Comparison of ENCODE assay signal across 20 cellular contexts in the genomic region with DNA sequence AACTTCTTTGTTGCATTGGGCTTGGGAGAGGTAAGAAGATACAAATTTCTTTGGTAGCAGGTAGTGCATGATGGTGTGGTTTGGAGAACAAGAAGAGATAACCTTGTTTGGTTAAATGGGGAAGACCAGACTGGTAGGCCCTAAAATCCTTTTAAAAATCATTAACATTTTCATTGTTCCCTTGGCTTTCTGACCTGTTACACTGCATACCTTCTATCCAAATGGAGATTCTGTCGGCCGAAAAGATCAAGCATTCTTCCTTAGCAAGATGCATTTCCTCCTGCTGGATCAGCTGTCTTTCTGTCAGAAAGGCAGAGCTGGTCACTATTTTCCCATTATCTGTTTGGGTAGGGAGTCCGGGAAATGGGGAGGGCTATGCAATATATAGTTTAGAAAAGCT. TPM values are rescaled to one million over a fixed set of nuclear protein-coding genes. Genes with fewer than 3 reads are reported as not detected.
A peak's percentile ranks its signal among the peaks of the same experiment; 100 is the strongest.
DNase-seq lines count a peak whose midpoint lies in the region; ATAC-seq and TF ChIP-seq lines count a peak whose summit lies in the region.
"Had no signal": no experiment of that assay in that cellular context is flagged by ENCODE, and none has a peak within 500 bp of the region (broad histone marks: within the 10 kb centered on the region; RNA-seq: fewer than 3 reads in every experiment).

No MANE protein-coding gene starts in this region.

- ATAC-seq in stimulated activated naive CD8-positive, alpha-beta T cell treated with anti-CD3 and anti-CD28 coated beads, Interleukin-15, Interleukin-2, amounts not matched to agents 100 U/mL and 50 U/mL, for 24 hours = no peak
- ATAC-seq: esophagus mucosa, right lobe of liver had no signal

- H3K36me3 ChIP-seq in iPS-18a (ENCODE audit: control insufficient read depth, low read depth, low read length) = no peaks in the 10 kb centered on the region
- H3K36me3 ChIP-seq: neutrophil, right lobe of liver, uterus had no signal

- H3K27me3 ChIP-seq in iPS-18a (ENCODE audit: control insufficient read depth, insufficient read depth, low read length) (no peaks in the 10 kb centered on the region), dorsolateral prefrontal cortex (no peaks in the 10 kb centered on the region)
- H3K27me3 ChIP-seq: neutrophil, right lobe of liver, uterus had no signal

- no peak for DNase-seq in stimulated activated naive CD8-positive, alpha-beta T cell treated with anti-CD3 and anti-CD28 coated beads, Interleukin-15, Interleukin-2, amounts not matched to agents 100 U/mL and 50 U/mL, for 24 hours
- DNase-seq in activated naive CD8-positive, alpha-beta T cell treated with anti-CD3 and anti-CD28 coated beads for 36 hours = no peak
- no peak for DNase-seq in dorsolateral prefrontal cortex
- DNase-seq in A172 (ENCODE audit: low spot score) = no peak
- DNase-seq in activated CD4-positive, alpha-beta T cell treated with anti-CD3 and anti-CD28 coated beads for 48 hours = no peak
- DNase-seq in NCI-H526 (lab: John Stamatoyannopoulos, UW) = no peak
- DNase-seq: activated B cell treated with CpG ODN at 0.5 μM for 24 hours; activated naive CD4-positive, alpha-beta T cell treated with anti-CD3 and anti-CD28 coated beads, Interleukin-2, amount 10 ng/mL, durations not matched to agents 7 days and 5 days; dermis blood vessel endothelial cell; glutamatergic neuron; NCI-H2081; NCI-H524; right lobe of liver; SIG-M5; stimulated activated CD4-positive, alpha-beta T cell treated with anti-CD3 and anti-CD28 coated beads, Interleukin-2, amount 100 ng/mL, for 24 hours; uterus had no signal

- peaks cover 41% of the 10 kb centered on the region for H3K4me1 ChIP-seq in iPS-18a (ENCODE audit: control insufficient read depth, low read depth, low read length)
- H3K4me1 ChIP-seq: right lobe of liver, uterus had no signal

- peak overlapping the region; percentile 72 for H3K27ac ChIP-seq in iPS-18a (ENCODE audit: low read length)
- no peak overlapping the region for H3K27ac ChIP-seq in dorsolateral prefrontal cortex
- H3K27ac ChIP-seq: neutrophil, right lobe of liver, uterus had no signal

- no peaks in the 10 kb centered on the region for H3K9me3 ChIP-seq in iPS-18a (ENCODE audit: control insufficient read depth, low read depth, low read length)
- H3K9me3 ChIP-seq: right lobe of liver, uterus had no signal

- H3K27me3 Mint-ChIP-seq in stimulated activated naive CD8-positive, alpha-beta T cell treated with anti-CD3 and anti-CD28 coated beads, Interleukin-15, Interleukin-2, amounts not matched to agents 100 ng/mL and 50 ng/mL, for 24 hours = no peaks in the 10 kb centered on the region
- H3K27me3 Mint-ChIP-seq in activated naive CD8-positive, alpha-beta T cell treated with anti-CD3 and anti-CD28 coated beads for 36 hours = no peaks in the 10 kb centered on the region
- H3K27me3 Mint-ChIP-seq: activated B cell treated with CpG ODN at 0.5 μM for 24 hours; activated naive CD4-positive, alpha-beta T cell treated with anti-CD3 and anti-CD28 coated beads, Interleukin-2, amount 10 ng/mL, durations not matched to agents 7 days and 5 days had no signal

- peak overlapping the region; percentile 24 for H3K9ac ChIP-seq in iPS-18a (ENCODE audit: low read length)

- no peak for TF ChIP-seq CTCF in dorsolateral prefrontal cortex (IDR thresholded peaks at IDR 0.05 in 54 of 56, conservative IDR thresholded peaks at IDR 0.05 in 2 of 56; ENCODE audit: low read depth in 1 of 56, partially characterized antibody in 56 of 56)

- peak overlapping the region; percentile 70 for H3K4me3 Mint-ChIP-seq in stimulated activated naive CD8-positive, alpha-beta T cell treated with anti-CD3 and anti-CD28 coated beads, Interleukin-15, Interleukin-2, amounts not matched to agents 100 ng/mL and 50 ng/mL, for 24 hours
- H3K4me3 Mint-ChIP-seq in activated naive CD8-positive, alpha-beta T cell treated with anti-CD3 and anti-CD28 coated beads for 36 hours = no peak overlapping the region
- H3K4me3 Mint-ChIP-seq: activated B cell treated with CpG ODN at 0.5 μM for 24 hours; activated naive CD4-positive, alpha-beta T cell treated with anti-CD3 and anti-CD28 coated beads, Interleukin-2, amount 10 ng/mL, durations not matched to agents 7 days and 5 days had no signal

- intact Hi-C loops in dorsolateral prefrontal cortex (cut with DNase I) = no loop called here

- H3K4me3 ChIP-seq in iPS-18a (ENCODE audit: low read length) (peak overlapping the region; percentile 36), dorsolateral prefrontal cortex (no peak overlapping the region)
- H3K4me3 ChIP-seq: right lobe of liver, uterus had no signal

- H3K4me1 Mint-ChIP-seq in stimulated activated naive CD8-positive, alpha-beta T cell treated with anti-CD3 and anti-CD28 coated beads, Interleukin-15, Interleukin-2, amounts not matched to agents 100 ng/mL and 50 ng/mL, for 24 hours (ENCODE audit: low read depth) = peaks cover 66% of the 10 kb centered on the region
- H3K4me1 Mint-ChIP-seq in activated naive CD8-positive, alpha-beta T cell treated with anti-CD3 and anti-CD28 coated beads for 36 hours = peaks cover 51% of the 10 kb centered on the region
- H3K4me1 Mint-ChIP-seq: activated B cell treated with CpG ODN at 0.5 μM for 24 hours; activated naive CD4-positive, alpha-beta T cell treated with anti-CD3 and anti-CD28 coated beads, Interleukin-2, amount 10 ng/mL, durations not matched to agents 7 days and 5 days had no signal

- H3K9me3 Mint-ChIP-seq in stimulated activated naive CD8-positive, alpha-beta T cell treated with anti-CD3 and anti-CD28 coated beads, Interleukin-15, Interleukin-2, amounts not matched to agents 100 ng/mL and 50 ng/mL, for 24 hours = peaks cover 14% of the 10 kb centered on the region
- peaks cover 18% of the 10 kb centered on the region for H3K9me3 Mint-ChIP-seq in activated naive CD8-positive, alpha-beta T cell treated with anti-CD3 and anti-CD28 coated beads for 36 hours
- H3K9me3 Mint-ChIP-seq: activated B cell treated with CpG ODN at 0.5 μM for 24 hours; activated naive CD4-positive, alpha-beta T cell treated with anti-CD3 and anti-CD28 coated beads, Interleukin-2, amount 10 ng/mL, durations not matched to agents 7 days and 5 days had no signal

- H3K27ac Mint-ChIP-seq in stimulated activated naive CD8-positive, alpha-beta T cell treated with anti-CD3 and anti-CD28 coated beads, Interleukin-15, Interleukin-2, amounts not matched to agents 100 ng/mL and 50 ng/mL, for 24 hours = peak overlapping the region; percentile 99
- H3K27ac Mint-ChIP-seq in activated naive CD8-positive, alpha-beta T cell treated with anti-CD3 and anti-CD28 coated beads for 36 hours = peak overlapping the region; percentile 92
- H3K27ac Mint-ChIP-seq: activated B cell treated with CpG ODN at 0.5 μM for 24 hours; activated naive CD4-positive, alpha-beta T cell treated with anti-CD3 and anti-CD28 coated beads, Interleukin-2, amount 10 ng/mL, durations not matched to agents 7 days and 5 days had no signal

- H3K36me3 Mint-ChIP-seq in stimulated activated naive CD8-positive, alpha-beta T cell treated with anti-CD3 and anti-CD28 coated beads, Interleukin-15, Interleukin-2, amounts not matched to agents 100 ng/mL and 50 ng/mL, for 24 hours (ENCODE audit: low read depth) = peaks cover 8% of the 10 kb centered on the region
- H3K36me3 Mint-ChIP-seq in activated naive CD8-positive, alpha-beta T cell treated with anti-CD3 and anti-CD28 coated beads for 36 hours = peaks cover 33% of the 10 kb centered on the region

RNA-seq across cellular contexts. Expression of gene AGK, which starts 33.7 kb away (rescaled TPM):
- 10 to 100 TPM; 86.0 to 87.4 TPM for total RNA-seq in activated naive CD8-positive, alpha-beta T cell treated with anti-CD3 and anti-CD28 coated beads for 36 hours
- total RNA-seq in dorsolateral prefrontal cortex = 10 to 100 TPM; 33.6 to 74.7 (median 51.5) TPM
- total RNA-seq in A172 (2014; rRNA removed; shearing (Covaris generic)) = 29.2 and 30.4 TPM in 2 replicates
